In the genomic region with DNA sequence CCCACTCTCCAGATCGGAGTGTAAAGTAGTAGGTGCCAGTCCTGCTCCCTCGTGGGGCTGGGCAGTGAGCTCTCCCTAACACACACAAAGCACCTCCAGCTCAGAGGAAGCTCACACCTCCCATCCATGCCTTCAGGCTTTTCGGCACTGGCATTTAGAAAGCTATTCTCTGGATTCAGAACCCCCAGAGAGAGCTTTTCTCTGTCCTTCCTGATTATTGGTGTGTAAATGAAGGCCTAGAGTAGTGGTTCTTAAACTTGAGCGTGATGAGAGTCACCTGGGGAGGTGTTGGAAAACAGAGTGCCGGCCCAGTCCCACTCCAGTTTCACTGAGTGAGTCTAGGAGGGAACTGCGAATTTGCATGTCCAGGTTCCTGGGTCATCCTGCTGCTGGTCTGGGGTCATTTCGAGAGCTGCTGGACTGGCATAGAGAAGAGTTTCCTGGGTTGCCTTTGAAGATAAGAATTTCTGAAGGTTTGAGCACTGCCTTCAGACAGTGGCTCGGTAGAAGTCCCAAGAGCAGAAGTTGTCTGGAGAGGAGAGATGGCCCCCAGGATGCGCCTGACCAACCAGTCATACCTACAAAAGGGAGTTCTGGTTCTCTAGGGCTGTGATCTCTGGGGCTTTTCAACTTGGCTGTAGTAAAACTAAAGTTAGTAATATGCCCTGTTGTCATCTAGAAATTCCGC, we compare ENCODE assay signal across 15 cellular contexts. TPM values are rescaled to one million over a fixed set of nuclear protein-coding genes. Genes with fewer than 3 reads are reported as not detected.
A peak's percentile ranks its signal among the peaks of the same experiment; 100 is the strongest.
DNase-seq lines count a peak whose midpoint lies in the region; ATAC-seq and TF ChIP-seq lines count a peak whose summit lies in the region.
"Had no signal": no experiment of that assay in that cellular context is flagged by ENCODE, and none has a peak within 500 bp of the region (broad histone marks: within the 10 kb centered on the region; RNA-seq: fewer than 3 reads in every experiment).

No MANE protein-coding gene starts in this region.

- intact Hi-C loops in gastrocnemius medialis (cut with DNase I; ENCODE audit: low total_unique reads), result no loop called here

- DNase-seq in GM23248, result no peak
- no peak for DNase-seq in gastrocnemius medialis
- DNase-seq in activated T-cell treated with anti-CD3 and anti-CD28 coated beads, Interleukin-2, amount 50 U/mL, for 72 hours, result no peak
- no peak for DNase-seq in AG08395 (ENCODE audit: low spot score)
- DNase-seq in germinal center (ENCODE audit: low spot score), result no peak
- DNase-seq: activated T-cell treated with anti-CD3 and anti-CD28 coated beads, Interleukin-2, amount 50 U/mL, for 4 hours; COR-L47; effector CD8-positive, alpha-beta T cell; naive thymus-derived CD8-positive, alpha-beta T cell; NCI-H2171; T-cell had no signal

- H3K27ac Mint-ChIP-seq in activated T-helper 17 cell treated with anti-CD3 and anti-CD28 coated beads, Interleukin-2, amount 50 U/mL, for 72 hours, result peak overlapping the region; percentile 40
- H3K27ac Mint-ChIP-seq in activated T-cell treated with anti-CD3 and anti-CD28 coated beads, Interleukin-2, amount 50 U/mL, for 72 hours, result no peak overlapping the region
- H3K27ac Mint-ChIP-seq: T-cell had no signal

- H2AFZ ChIP-seq in GM23248, result 0 out of 2 replicates have a peak overlapping the region, but pooled peaks have one; percentile 26

- WGBS in GM23248 (ENCODE audit: low coverage in 1 of 2, low lambda C conversion rate in 2 of 2, missing lambda C conversion rate in 2 of 2), 2 experiments, result 78 to 80% methylated on average over 10 of the region's 10 CpGs

- H3K4me1 Mint-ChIP-seq in activated T-helper 17 cell treated with anti-CD3 and anti-CD28 coated beads, Interleukin-2, amount 50 U/mL, for 72 hours, result peaks cover 6% of the 10 kb centered on the region
- H3K4me1 Mint-ChIP-seq in activated T-cell treated with anti-CD3 and anti-CD28 coated beads, Interleukin-2, amount 50 U/mL, for 72 hours (ENCODE audit: low read depth), result peaks cover 29% of the 10 kb centered on the region

- H3K27me3 ChIP-seq in GM23248 (replicated peaks; ENCODE audit: insufficient read depth) (no peaks in the 10 kb centered on the region), iPS-15b (ENCODE audit: control insufficient read depth, insufficient read depth, low read length) (no peaks in the 10 kb centered on the region), gastrocnemius medialis (no peaks in the 10 kb centered on the region)

- H3K79me2 ChIP-seq in GM23248 (ENCODE audit: insufficient read depth), result no peaks in the 10 kb centered on the region

- H3K4me3 Mint-ChIP-seq in activated T-helper 17 cell treated with anti-CD3 and anti-CD28 coated beads, Interleukin-2, amount 50 U/mL, for 72 hours, result no peak overlapping the region
- no peak overlapping the region for H3K4me3 Mint-ChIP-seq in activated T-cell treated with anti-CD3 and anti-CD28 coated beads, Interleukin-2, amount 50 U/mL, for 72 hours
- H3K4me3 Mint-ChIP-seq: activated T-cell treated with anti-CD3 and anti-CD28 coated beads, Interleukin-2, amount 50 U/mL, for 4 hours; naive thymus-derived CD8-positive, alpha-beta T cell; T-cell had no signal

- peaks cover 37% of the 10 kb centered on the region for H3F3A ChIP-seq in GM23248 (ENCODE audit: insufficient read depth)

- H3K4me2 ChIP-seq in GM23248 (ENCODE audit: unreplicated experiment), result peak overlapping the region; percentile 66

- H3K27ac ChIP-seq in GM23248 (peak overlapping the region; percentile 88), gastrocnemius medialis (peak overlapping the region; percentile 15 to 46 (median 42))
- H3K27ac ChIP-seq: HL-60 had no signal

- peaks cover 6% of the 10 kb centered on the region for H3K27me3 Mint-ChIP-seq in activated T-helper 17 cell treated with anti-CD3 and anti-CD28 coated beads, Interleukin-2, amount 50 U/mL, for 72 hours
- no peaks in the 10 kb centered on the region for H3K27me3 Mint-ChIP-seq in activated T-cell treated with anti-CD3 and anti-CD28 coated beads, Interleukin-2, amount 50 U/mL, for 72 hours (ENCODE audit: low read depth)
- H3K27me3 Mint-ChIP-seq: T-cell had no signal

- no peaks in the 10 kb centered on the region for H3K9me2 ChIP-seq in GM23248 (ENCODE audit: insufficient read depth)

- H3K9me3 ChIP-seq in GM23248 (ENCODE audit: low read depth) (no peaks in the 10 kb centered on the region), iPS-15b (ENCODE audit: control insufficient read depth, insufficient read depth, low read length) (no peaks in the 10 kb centered on the region), gastrocnemius medialis (no peaks in the 10 kb centered on the region)

- peak overlapping the region; percentile 77 for H3K9ac ChIP-seq in GM23248
- peak overlapping the region; percentile 75 for H3K9ac ChIP-seq in iPS-15b (ENCODE audit: low read depth, low read length)

- TF ChIP-seq CTCF in gastrocnemius medialis (IDR thresholded peaks at IDR 0.05 in 4 of 5, conservative IDR thresholded peaks at IDR 0.05 in 1 of 5), result no peak

- no peak for ATAC-seq in activated T-helper 17 cell treated with anti-CD3 and anti-CD28 coated beads, Interleukin-2, amount 50 U/mL, for 72 hours (replicated peaks)
- ATAC-seq in gastrocnemius medialis, result no peak
- no peak for ATAC-seq in activated T-cell treated with anti-CD3 and anti-CD28 coated beads, Interleukin-2, amount 50 U/mL, for 72 hours (replicated peaks in 1 of 2)
- ATAC-seq in HG03045 (IDR thresholded peaks at IDR 0.05; ENCODE audit: unreplicated experiment), result no peak
- ATAC-seq: activated T-cell treated with anti-CD3 and anti-CD28 coated beads, Interleukin-2, amount 50 U/mL, for 4 hours; naive thymus-derived CD8-positive, alpha-beta T cell; T-cell had no signal

- H3K36me3 Mint-ChIP-seq in activated T-helper 17 cell treated with anti-CD3 and anti-CD28 coated beads, Interleukin-2, amount 50 U/mL, for 72 hours (ENCODE audit: low read depth), result no peaks in the 10 kb centered on the region
- H3K36me3 Mint-ChIP-seq in activated T-cell treated with anti-CD3 and anti-CD28 coated beads, Interleukin-2, amount 50 U/mL, for 72 hours (ENCODE audit: insufficient read depth in 2 of 2), result no peaks in the 10 kb centered on the region
- H3K36me3 Mint-ChIP-seq: naive thymus-derived CD8-positive, alpha-beta T cell; T-cell had no signal

- H3K4me1 ChIP-seq in GM23248 (ENCODE audit: insufficient read depth) (peaks cover 60% of the 10 kb centered on the region), iPS-15b (ENCODE audit: control insufficient read depth, insufficient read depth, low read length) (peaks cover 42% of the 10 kb centered on the region), gastrocnemius medialis (peaks cover 8 to 22% of the 10 kb centered on the region in 2 donors)

- no peaks in the 10 kb centered on the region for H3K9me3 Mint-ChIP-seq in activated T-helper 17 cell treated with anti-CD3 and anti-CD28 coated beads, Interleukin-2, amount 50 U/mL, for 72 hours
- no peaks in the 10 kb centered on the region for H3K9me3 Mint-ChIP-seq in activated T-cell treated with anti-CD3 and anti-CD28 coated beads, Interleukin-2, amount 50 U/mL, for 72 hours
- H3K9me3 Mint-ChIP-seq: activated T-cell treated with anti-CD3 and anti-CD28 coated beads, Interleukin-2, amount 50 U/mL, for 4 hours; naive thymus-derived CD8-positive, alpha-beta T cell; T-cell had no signal

- 0 out of 2 replicates have a peak overlapping the region, but pooled peaks have one; percentile 22 for H3K4me3 ChIP-seq in GM23248
- peak overlapping the region; percentile 20 for H3K4me3 ChIP-seq in iPS-15b (ENCODE audit: low read depth, low read length)
- H3K4me3 ChIP-seq in gastrocnemius medialis, result no peak overlapping the region

- no peak for TF ChIP-seq POLR2A in gastrocnemius medialis (IDR thresholded peaks at IDR 0.05)

- H4K20me1 ChIP-seq in GM23248 (ENCODE audit: insufficient read depth), result no peaks in the 10 kb centered on the region

- in situ Hi-C loops in GM23248 (cut with MboI), result no loop called here
- in situ Hi-C loops in gastrocnemius medialis (cut with MboI; ENCODE audit: low sequenced_read_pairs in 4 of 4), result no loop called here

- H3K36me3 ChIP-seq in GM23248 (ENCODE audit: low read depth) (no peaks in the 10 kb centered on the region), iPS-15b (ENCODE audit: control insufficient read depth, insufficient read depth, low read length) (peaks cover 12% of the 10 kb centered on the region), gastrocnemius medialis (no peaks in the 10 kb centered on the region)

RNA-seq across cellular contexts. Expression of a gene that starts 15.1 kb away (rescaled TPM):
- 24.7 and 28.6 TPM in 2 replicates for total RNA-seq in GM23248 (2014; rRNA removed; shearing (Covaris generic))
- 45.1 and 46.9 TPM in 2 replicates for polyA plus RNA-seq in GM23248 (2016; fragmentation: Nextera tagmentation; extraction: Ambion mirVana)
- 1 to 10 TPM in 1 of 2 donors, under 1 TPM in 1; 0.76 to 1.6 TPM for total RNA-seq in activated T-helper 17 cell treated with anti-CD3 and anti-CD28 coated beads, Interleukin-2, amount 50 U/mL, for 72 hours
- total RNA-seq in gastrocnemius medialis, result 10 to 100 TPM; 26.7 to 50.6 (median 48.4) TPM
- 1 to 10 TPM; 6.1 to 8.4 TPM for total RNA-seq in activated T-cell treated with anti-CD3 and anti-CD28 coated beads, Interleukin-2, amount 50 U/mL, for 72 hours

Comparison
In these comparisons a context has a peak if more than half of its experiments do, and no peak if none do; other contexts are left out.
1. H3K4me3 ChIP-seq: peak in GM23248 (single experiment) and iPS-15b (single experiment); none in gastrocnemius medialis (0 of 4).